In the genomic region with DNA sequence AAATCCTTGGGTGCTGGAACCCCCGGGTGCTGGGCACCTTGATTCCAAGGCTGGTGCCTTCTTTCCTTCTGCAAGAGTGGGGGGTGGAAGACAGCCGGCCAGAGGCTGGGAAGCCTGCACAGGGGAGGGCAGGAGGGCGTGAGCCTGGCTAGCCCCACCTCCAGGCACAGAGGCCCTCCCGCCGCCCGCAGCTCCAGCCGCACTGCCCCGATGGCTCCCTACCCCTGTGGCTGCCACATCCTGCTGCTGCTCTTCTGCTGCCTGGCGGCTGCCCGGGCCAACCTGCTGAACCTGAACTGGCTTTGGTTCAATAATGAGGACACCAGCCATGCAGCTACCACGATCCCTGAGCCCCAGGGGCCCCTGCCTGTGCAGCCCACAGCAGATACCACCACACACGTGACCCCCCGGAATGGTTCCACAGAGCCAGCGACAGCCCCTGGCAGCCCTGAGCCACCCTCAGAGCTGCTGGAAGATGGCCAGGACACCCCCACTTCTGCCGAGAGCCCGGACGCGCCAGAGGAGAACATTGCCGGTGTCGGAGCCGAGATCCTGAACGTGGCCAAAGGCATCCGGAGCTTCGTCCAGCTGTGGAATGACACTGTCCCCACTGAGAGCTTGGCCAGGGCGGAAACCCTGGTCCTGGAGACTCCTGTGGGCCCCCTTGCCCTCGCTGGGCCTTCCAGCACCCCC, we compare ENCODE assay signal across 1 cellular context.
TF ChIP-seq lines count a peak whose summit lies in the region.

No MANE protein-coding gene starts in this region.

TF ChIP-seq in liver, 16 proteins besides CTCF, POLR2A, EP300 and RAD21 (continued from another document):
- TF ChIP-seq REST (IDR thresholded peaks at IDR 0.05), result peak; percentile 85
- peak; percentile 92 for TF ChIP-seq TAF1 (conservative IDR thresholded peaks at IDR 0.05)
TF ChIP-seq in liver: peak in this region for 8.
